In genomic region chr10:86775056-86775858, GRCh38 we compare ENCODE assay signal across 1 cellular context.
A peak's percentile ranks its signal among the peaks of the same experiment; 100 is the strongest.
TF ChIP-seq lines count a peak whose summit lies in the region.

No MANE protein-coding gene starts in this region.

TF ChIP-seq in HepG2, 621 proteins besides CTCF, POLR2A, EP300 and RAD21 (continued from another document and continues in another):
- TF ChIP-seq, protein P1, sequence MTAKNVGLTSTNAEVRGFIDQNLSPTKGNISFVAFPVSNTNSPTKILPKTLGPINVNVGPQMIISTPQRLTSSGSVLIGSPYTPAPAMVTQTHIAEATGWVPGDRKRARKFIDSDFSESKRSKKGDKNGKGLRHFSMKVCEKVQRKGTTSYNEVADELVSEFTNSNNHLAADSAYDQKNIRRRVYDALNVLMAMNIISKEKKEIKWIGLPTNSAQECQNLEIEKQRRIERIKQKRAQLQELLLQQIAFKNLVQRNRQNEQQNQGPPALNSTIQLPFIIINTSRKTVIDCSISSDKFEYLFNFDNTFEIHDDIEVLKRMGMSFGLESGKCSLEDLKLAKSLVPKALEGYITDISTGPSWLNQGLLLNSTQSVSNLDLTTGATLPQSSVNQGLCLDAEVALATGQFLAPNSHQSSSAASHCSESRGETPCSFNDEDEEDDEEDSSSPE (CRISPR knock-in tag; IDR thresholded peaks at IDR 0.05) = no peak
- peak; percentile 94 for TF ChIP-seq ARNTL (CRISPR knock-in tag; IDR thresholded peaks at IDR 0.05)
- TF ChIP-seq ZNF274 (CRISPR knock-in tag; IDR thresholded peaks at IDR 0.05) = no peak
- TF ChIP-seq KLF6 (CRISPR knock-in tag; IDR thresholded peaks at IDR 0.05) = peak; percentile 84; the same call in 1 of the 2 replicates
- peak; percentile 67; the same call in 1 of the 2 replicates for TF ChIP-seq ISL2 (CRISPR knock-in tag; IDR thresholded peaks at IDR 0.05)
- TF ChIP-seq PCBP1 (IDR thresholded peaks at IDR 0.05; ENCODE audit: borderline replicate concordance, low read depth, low read length) = no peak
- TF ChIP-seq ZBTB3 (CRISPR knock-in tag; IDR thresholded peaks at IDR 0.05; ENCODE audit: borderline replicate concordance, low read depth) = no peak
- no peak for TF ChIP-seq EZH2 (conservative IDR thresholded peaks at IDR 0.05; ENCODE audit: low read depth, low read length)
- TF ChIP-seq ATAD3A (CRISPR knock-in tag; IDR thresholded peaks at IDR 0.05) = no peak
- no peak for TF ChIP-seq ZNF253 (CRISPR knock-in tag; IDR thresholded peaks at IDR 0.05; ENCODE audit: borderline replicate concordance)
- TF ChIP-seq PAX8 (CRISPR knock-in tag; IDR thresholded peaks at IDR 0.05; ENCODE audit: borderline replicate concordance) = no peak
- TF ChIP-seq ZNF619 (CRISPR knock-in tag; IDR thresholded peaks at IDR 0.05) = no peak
- no peak for TF ChIP-seq E2F5 (CRISPR knock-in tag; conservative IDR thresholded peaks at IDR 0.05)
- peak; percentile 61 for TF ChIP-seq HNF4A (CRISPR knock-in tag; IDR thresholded peaks at IDR 0.05)
- no peak for TF ChIP-seq PRDM10 (CRISPR knock-in tag; IDR thresholded peaks at IDR 0.05; ENCODE audit: low read depth)
- peak; percentile 86 for TF ChIP-seq POGZ (CRISPR knock-in tag; IDR thresholded peaks at IDR 0.05)
- TF ChIP-seq TEF (CRISPR knock-in tag; IDR thresholded peaks at IDR 0.05) = no peak
- TF ChIP-seq HES4 (CRISPR knock-in tag; IDR thresholded peaks at IDR 0.05; ENCODE audit: borderline replicate concordance) = no peak
- TF ChIP-seq ZBTB20 (CRISPR knock-in tag; IDR thresholded peaks at IDR 0.05; ENCODE audit: borderline replicate concordance, low read depth) = peak; percentile 78; the same call in 1 of the 2 replicates
- TF ChIP-seq FOXM1 (CRISPR knock-in tag; IDR thresholded peaks at IDR 0.05) = no peak
- TF ChIP-seq CBX5 (CRISPR knock-in tag; IDR thresholded peaks at IDR 0.05; ENCODE audit: borderline replicate concordance) = no peak
- peak; percentile 92; the same call in 1 of the 2 replicates for TF ChIP-seq ZNF670 (CRISPR knock-in tag; IDR thresholded peaks at IDR 0.05; ENCODE audit: borderline replicate concordance)
- TF ChIP-seq ZNF678 (CRISPR knock-in tag; IDR thresholded peaks at IDR 0.05) = no peak
- TF ChIP-seq TFAP4 (IDR thresholded peaks at IDR 0.05; ENCODE audit: borderline replicate concordance, low read depth) = no peak
- TF ChIP-seq AHR (CRISPR knock-in tag; IDR thresholded peaks at IDR 0.05) = no peak
- TF ChIP-seq NFIB (CRISPR knock-in tag; IDR thresholded peaks at IDR 0.05; ENCODE audit: borderline replicate concordance) = no peak
- peak; percentile 80; the same call in 1 of the 2 replicates for TF ChIP-seq ETV5 (CRISPR knock-in tag; IDR thresholded peaks at IDR 0.05; ENCODE audit: borderline replicate concordance)
- peak; percentile 54; the same call in 1 of the 2 replicates for TF ChIP-seq HOXA3 (CRISPR knock-in tag; IDR thresholded peaks at IDR 0.05)
- TF ChIP-seq, protein P2, sequence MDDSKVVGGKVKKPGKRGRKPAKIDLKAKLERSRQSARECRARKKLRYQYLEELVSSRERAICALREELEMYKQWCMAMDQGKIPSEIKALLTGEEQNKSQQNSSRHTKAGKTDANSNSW (CRISPR knock-in tag; IDR thresholded peaks at IDR 0.05; ENCODE audit: borderline replicate concordance) = no peak
- no peak for TF ChIP-seq HNRNPH1 (optimal IDR thresholded peaks at IDR 0.05; ENCODE audit: low read depth, low read length)
- TF ChIP-seq ZNF746 (CRISPR knock-in tag; IDR thresholded peaks at IDR 0.05) = no peak; the same call in 1 of the 2 replicates
- TF ChIP-seq YEATS4 (CRISPR knock-in tag; IDR thresholded peaks at IDR 0.05; ENCODE audit: borderline replicate concordance) = 0 out of 2 replicates have a peak, but pooled peaks have one; percentile 33
- no peak for TF ChIP-seq YEATS2 (CRISPR knock-in tag; IDR thresholded peaks at IDR 0.05; ENCODE audit: borderline replicate concordance)
- peak; percentile 70; the same call in 1 of the 2 replicates for TF ChIP-seq MLX (CRISPR knock-in tag; IDR thresholded peaks at IDR 0.05)
- TF ChIP-seq RAD51 (IDR thresholded peaks at IDR 0.05; ENCODE audit: borderline replicate concordance) = no peak
- TF ChIP-seq ZNF83 (CRISPR knock-in tag; IDR thresholded peaks at IDR 0.05; ENCODE audit: borderline replicate concordance) = no peak
- no peak for TF ChIP-seq CREB3 (CRISPR knock-in tag; IDR thresholded peaks at IDR 0.05)
- no peak for TF ChIP-seq ZNF766 (CRISPR knock-in tag; IDR thresholded peaks at IDR 0.05; ENCODE audit: borderline replicate concordance)
- TF ChIP-seq MBD4 (IDR thresholded peaks at IDR 0.05; ENCODE audit: borderline replicate concordance, low read length) = peak; percentile 71; the same call in 1 of the 2 replicates
- no peak for TF ChIP-seq CCAR2 (optimal IDR thresholded peaks at IDR 0.05; ENCODE audit: low read depth, low read length)
- TF ChIP-seq ZBTB1 (CRISPR knock-in tag; IDR thresholded peaks at IDR 0.05; ENCODE audit: borderline replicate concordance) = no peak
- TF ChIP-seq ZNF101 (CRISPR knock-in tag; IDR thresholded peaks at IDR 0.05; ENCODE audit: borderline replicate concordance, low read depth) = no peak
- peak; percentile 49; the same call in 1 of the 2 replicates for TF ChIP-seq NCOR1 (IDR thresholded peaks at IDR 0.05; ENCODE audit: borderline replicate concordance, low read length)
- no peak for TF ChIP-seq ZNF605 (CRISPR knock-in tag; IDR thresholded peaks at IDR 0.05)
- no peak for TF ChIP-seq HDAC6 (IDR thresholded peaks at IDR 0.05; ENCODE audit: low read depth, low read length)
- TF ChIP-seq ESRRA (CRISPR knock-in tag; IDR thresholded peaks at IDR 0.05; ENCODE audit: low read depth) = 0 out of 2 replicates have a peak, but pooled peaks have one; percentile 27
- no peak for TF ChIP-seq CREB1 (IDR thresholded peaks at IDR 0.05)
- peak; percentile 79 for TF ChIP-seq CREB1 (CRISPR knock-in tag; IDR thresholded peaks at IDR 0.05)
- 0 out of 2 replicates have a peak, but pooled peaks have one; percentile 45 for TF ChIP-seq ELF1 (CRISPR knock-in tag; IDR thresholded peaks at IDR 0.05)
- TF ChIP-seq JDP2 (CRISPR knock-in tag; IDR thresholded peaks at IDR 0.05; ENCODE audit: borderline replicate concordance) = no peak
- TF ChIP-seq ZNF773 (CRISPR knock-in tag; IDR thresholded peaks at IDR 0.05; ENCODE audit: borderline replicate concordance) = no peak
- TF ChIP-seq CENPBD1 (CRISPR knock-in tag; IDR thresholded peaks at IDR 0.05; ENCODE audit: borderline replicate concordance, low read depth) = no peak
- TF ChIP-seq SMARCE1 (IDR thresholded peaks at IDR 0.05; ENCODE audit: borderline replicate concordance) = no peak
- no peak for TF ChIP-seq KLF11 (CRISPR knock-in tag; IDR thresholded peaks at IDR 0.05)
- TF ChIP-seq THAP8 (CRISPR knock-in tag; IDR thresholded peaks at IDR 0.05; ENCODE audit: borderline replicate concordance) = no peak
- 0 out of 2 replicates have a peak, but pooled peaks have one; percentile 29 for TF ChIP-seq ZNF784 (CRISPR knock-in tag; IDR thresholded peaks at IDR 0.05; ENCODE audit: borderline replicate concordance)
- peak; percentile 71; the same call in 1 of the 2 replicates for TF ChIP-seq ZFP82 (CRISPR knock-in tag; IDR thresholded peaks at IDR 0.05; ENCODE audit: borderline replicate concordance)
- TF ChIP-seq NPAS2 (CRISPR knock-in tag; IDR thresholded peaks at IDR 0.05; ENCODE audit: borderline replicate concordance) = no peak
- no peak for TF ChIP-seq FOXA1 (IDR thresholded peaks at IDR 0.05)
- 0 out of 2 replicates have a peak, but pooled peaks have one; percentile 27 for TF ChIP-seq FOXA1 (CRISPR knock-in tag; IDR thresholded peaks at IDR 0.05)
- no peak for TF ChIP-seq ZNF569 (CRISPR knock-in tag; IDR thresholded peaks at IDR 0.05; ENCODE audit: borderline replicate concordance)
- peak; percentile 97 for TF ChIP-seq HHEX (CRISPR knock-in tag; IDR thresholded peaks at IDR 0.05)
- no peak for TF ChIP-seq ZNF30 (CRISPR knock-in tag; IDR thresholded peaks at IDR 0.05)
- TF ChIP-seq HNRNPK (IDR thresholded peaks at IDR 0.05; ENCODE audit: low read depth, low read length, poor library complexity, severe bottlenecking) = no peak
- TF ChIP-seq CENPX (CRISPR knock-in tag; IDR thresholded peaks at IDR 0.05) = no peak
- TF ChIP-seq MTF2 (CRISPR knock-in tag; IDR thresholded peaks at IDR 0.05; ENCODE audit: borderline replicate concordance) = no peak
- no peak for TF ChIP-seq NFRKB (IDR thresholded peaks at IDR 0.05)
